ENCODE assay signal across 8 cellular contexts in genomic region chr19:1945899-1946298, GRCh38. TPM values are rescaled to one million over a fixed set of nuclear protein-coding genes. Genes with fewer than 3 reads are reported as not detected.
DNase-seq lines count a peak whose midpoint lies in the region; ATAC-seq and TF ChIP-seq lines count a peak whose summit lies in the region.

No MANE protein-coding gene starts in this region.

- intact Hi-C loops in PC-9 (cut with micrococcal nuclease; ENCODE audit: unreplicated experiment), result no loop called here
- intact Hi-C loops in dendritic cell treated with granulocyte-macrophage colony-stimulating factor and Interleukin-4, amounts not matched to agents 40 ng/mL and 50 ng/mL, for 4 days (cut with micrococcal nuclease), result no loop called here
- intact Hi-C loops in naive thymus-derived CD4-positive, alpha-beta T cell (cut with micrococcal nuclease), result no loop called here

- peaks cover 64% of the 10 kb centered on the region for H3K36me3 Mint-ChIP-seq in dendritic cell treated with granulocyte-macrophage colony-stimulating factor and Interleukin-4, amounts not matched to agents 40 ng/mL and 50 ng/mL, for 4 days (ENCODE audit: low read depth)
- H3K36me3 Mint-ChIP-seq in naive thymus-derived CD4-positive, alpha-beta T cell, result peaks cover 0 to 9% (median 0%) of the 10 kb centered on the region in 5 donors

- no peaks in the 10 kb centered on the region for H3K9me2 ChIP-seq in PC-9 (ENCODE audit: insufficient read depth)

- TF ChIP-seq CTCF in PC-9 (conservative IDR thresholded peaks at IDR 0.05), result peak; percentile 57

- no peak overlapping the region for H3K4me3 Mint-ChIP-seq in dendritic cell treated with granulocyte-macrophage colony-stimulating factor and Interleukin-4, amounts not matched to agents 40 ng/mL and 50 ng/mL, for 4 days
- H3K4me3 Mint-ChIP-seq in naive thymus-derived CD4-positive, alpha-beta T cell, result peak overlapping the region in 6 of 10 donors; percentile 12 to 55 (median 35)

- H2AFZ ChIP-seq in PC-9, result no peak overlapping the region

- peak; percentile 74 for DNase-seq in activated effector memory CD4-positive, alpha-beta T cell treated with anti-CD3 and anti-CD28 coated beads, Interleukin-2, amount 50 U/mL, for 16 hours
- no peak for DNase-seq in activated effector memory CD4-positive, alpha-beta T cell treated with Interleukin-2 at 50 U/mL for 16 hours
- no peak for DNase-seq in PC-9
- DNase-seq in naive thymus-derived CD4-positive, alpha-beta T cell, result peak in 5 of 9 donors; percentile 23 to 40 (median 29)

- no peak overlapping the region for H3K27ac ChIP-seq in PC-9
- no peak overlapping the region for H3K27ac ChIP-seq in naive thymus-derived CD4-positive, alpha-beta T cell (ENCODE audit: low read depth, low read length)

- CTCF ChIA-PET in PC-9 (lab: Charles Lee), result interaction anchor here (0.6 kb wide), 1 partner anchor 9 kb away, joined by 6 read pairs; no protein-coding TSS in a partner anchor
- CTCF ChIA-PET in naive thymus-derived CD4-positive, alpha-beta T cell (lab: Charles Lee), result interaction anchor here (0.6 to 0.9 kb wide), 3 partner anchors 21 to 585 kb away, joined by 3 read pairs; no protein-coding TSS in a partner anchor

- H3K27me3 ChIP-seq in PC-9 (ENCODE audit: insufficient read depth, low read depth), result no peaks in the 10 kb centered on the region
- H3K27me3 ChIP-seq in naive thymus-derived CD4-positive, alpha-beta T cell (ENCODE audit: control insufficient read depth in 2 of 2, insufficient read depth in 2 of 2, low read length in 2 of 2), result no peaks in the 10 kb centered on the region

- no peak overlapping the region for H3K4me2 ChIP-seq in PC-9

- no peak overlapping the region for H3K4me3 ChIP-seq in PC-9
- H3K4me3 ChIP-seq in naive thymus-derived CD4-positive, alpha-beta T cell (ENCODE audit: low read length), result no peak overlapping the region

- no peaks in the 10 kb centered on the region for H3K4me1 ChIP-seq in PC-9 (replicated peaks; ENCODE audit: insufficient read depth)
- H3K4me1 ChIP-seq in naive thymus-derived CD4-positive, alpha-beta T cell (ENCODE audit: control insufficient read depth in 2 of 2, insufficient read depth in 2 of 2, low read length in 2 of 2), result peaks cover 14 to 19% of the 10 kb centered on the region in 2 donors

- no peak for ATAC-seq in naive thymus-derived CD4-positive, alpha-beta T cell
- ATAC-seq in GM18520 (IDR thresholded peaks at IDR 0.05; ENCODE audit: unreplicated experiment) (no peak), GM19463 (IDR thresholded peaks at IDR 0.05; ENCODE audit: unreplicated experiment) (no peak), HG03460 (IDR thresholded peaks at IDR 0.05; ENCODE audit: unreplicated experiment) (no peak)

- H3K9me3 Mint-ChIP-seq in dendritic cell treated with granulocyte-macrophage colony-stimulating factor and Interleukin-4, amounts not matched to agents 40 ng/mL and 50 ng/mL, for 4 days, result no peaks in the 10 kb centered on the region
- no peaks in the 10 kb centered on the region for H3K9me3 Mint-ChIP-seq in naive thymus-derived CD4-positive, alpha-beta T cell

- H3K27ac Mint-ChIP-seq in dendritic cell treated with granulocyte-macrophage colony-stimulating factor and Interleukin-4, amounts not matched to agents 40 ng/mL and 50 ng/mL, for 4 days, result peak overlapping the region; percentile 4
- peak overlapping the region; percentile 15 to 84 (median 67) for H3K27ac Mint-ChIP-seq in naive thymus-derived CD4-positive, alpha-beta T cell

- H3F3A ChIP-seq in PC-9 (ENCODE audit: insufficient read depth, low read depth), result no peaks in the 10 kb centered on the region

- POLR2A ChIA-PET in PC-9 (lab: Charles Lee; ENCODE audit: unreplicated experiment), result no interaction called here
- POLR2A ChIA-PET in naive thymus-derived CD4-positive, alpha-beta T cell (lab: Charles Lee), result interaction anchor here (0.6 to 0.7 kb wide), 4 partner anchors 73 to 1622 kb away, joined by 3 to 4 read pairs (median 3); no protein-coding TSS in a partner anchor

- H3K79me2 ChIP-seq in PC-9 (ENCODE audit: low read depth), result peaks cover 73% of the 10 kb centered on the region

- no TSS peak for BruUV-seq in PC-9 (replicated peaks; lab: Mats Ljungman, UMichigan)

- H3K4me1 Mint-ChIP-seq in dendritic cell treated with granulocyte-macrophage colony-stimulating factor and Interleukin-4, amounts not matched to agents 40 ng/mL and 50 ng/mL, for 4 days (ENCODE audit: low read depth), result peaks cover 75% of the 10 kb centered on the region
- H3K4me1 Mint-ChIP-seq in naive thymus-derived CD4-positive, alpha-beta T cell, result peaks cover 21 to 60% (median 37%) of the 10 kb centered on the region in 7 donors

- H3K36me3 ChIP-seq in PC-9 (ENCODE audit: low read depth), result no peaks in the 10 kb centered on the region
- peaks cover 0 to 27% (median 0%) of the 10 kb centered on the region in 3 experiments for H3K36me3 ChIP-seq in naive thymus-derived CD4-positive, alpha-beta T cell (ENCODE audit: control insufficient read depth in 2 of 3, insufficient read depth in 3 of 3, low read length in 3 of 3)

- no peaks in the 10 kb centered on the region for H3K9me3 ChIP-seq in PC-9 (ENCODE audit: insufficient read depth, low read depth)
- no peaks in the 10 kb centered on the region for H3K9me3 ChIP-seq in naive thymus-derived CD4-positive, alpha-beta T cell (ENCODE audit: control insufficient read depth in 2 of 3, low read length in 3 of 3)

- H3K27me3 Mint-ChIP-seq in dendritic cell treated with granulocyte-macrophage colony-stimulating factor and Interleukin-4, amounts not matched to agents 40 ng/mL and 50 ng/mL, for 4 days, result no peaks in the 10 kb centered on the region
- H3K27me3 Mint-ChIP-seq in naive thymus-derived CD4-positive, alpha-beta T cell, result no peaks in the 10 kb centered on the region

- peaks cover 33% of the 10 kb centered on the region for H4K20me1 ChIP-seq in PC-9 (ENCODE audit: insufficient read depth)

RNA-seq across cellular contexts. Expression of gene CSNK1G2, which starts 4.9 kb away (rescaled TPM):
- 58.2 and 58.3 TPM in 2 replicates for total RNA-seq in PC-9 (2021)
- 100 to 1,000 TPM; 109 to 145 (median 117) TPM for total RNA-seq in naive thymus-derived CD4-positive, alpha-beta T cell
- 10 to 100 TPM; 18.1 to 45.3 TPM for polyA plus RNA-seq in naive thymus-derived CD4-positive, alpha-beta T cell

RNA-seq across cellular contexts. Expression of gene ADAT3, which starts 40.7 kb away (rescaled TPM):
- total RNA-seq in PC-9 (2021), result 7.8 and 10.1 TPM in 2 replicates
- total RNA-seq in naive thymus-derived CD4-positive, alpha-beta T cell, result 10 to 100 TPM in 2 of 5 experiments, 1 to 10 TPM in 3; 3.5 to 13.5 (median 6.1) TPM
- 1 to 10 TPM; 2.2 to 5.9 TPM for polyA plus RNA-seq in naive thymus-derived CD4-positive, alpha-beta T cell

RNA-seq across cellular contexts. Expression of gene SCAMP4, which starts 40.7 kb away (rescaled TPM):
- 61.7 and 69.8 TPM in 2 replicates for total RNA-seq in PC-9 (2021)
- total RNA-seq in naive thymus-derived CD4-positive, alpha-beta T cell, result 10 to 100 TPM; 17.6 to 35.5 (median 23.0) TPM
- 10 to 100 TPM; 11.8 to 12.8 TPM for polyA plus RNA-seq in naive thymus-derived CD4-positive, alpha-beta T cell

Comparison
In these comparisons a context has a peak if more than half of its experiments do, and no peak if none do; other contexts are left out.
1. DNase-seq: peak in activated effector memory CD4-positive, alpha-beta T cell treated with anti-CD3 and anti-CD28 coated beads, Interleukin-2, amount 50 U/mL, for 16 hours (single experiment) and naive thymus-derived CD4-positive, alpha-beta T cell (5 of 9); none in activated effector memory CD4-positive, alpha-beta T cell treated with Interleukin-2 at 50 U/mL for 16 hours (single experiment) and PC-9 (0 of 2).